Comparison of ENCODE assay signal across 25 cellular contexts in genomic region chr6:91442342-91442741, GRCh38.
DNase-seq lines count a peak whose midpoint lies in the region; ATAC-seq and TF ChIP-seq lines count a peak whose summit lies in the region.
"Had no signal": no experiment of that assay in that cellular context is flagged by ENCODE, and none has a peak within 500 bp of the region (broad histone marks: within the 10 kb centered on the region; RNA-seq: fewer than 3 reads in every experiment).

No MANE protein-coding gene starts in this region.

- H3K9me3 Mint-ChIP-seq in immature natural killer cell (peaks cover 0 to 4% (median under 1%) of the 10 kb centered on the region in 6 donors), MCF 10A (ENCODE audit: unreplicated experiment) (no peaks in the 10 kb centered on the region), progenitor cell of endocrine pancreas (ENCODE audit: low read depth) (no peaks in the 10 kb centered on the region)
- H3K9me3 Mint-ChIP-seq: T-helper 1 cell treated with Interleukin-12 subunit alpha and Interleukin-12 subunit beta and Interleukin-4 antibody, amounts not matched to agents 30 μg/mL and 1 μg/mL, for 36 hours had no signal

- no peak for DNase-seq in immature natural killer cell
- no peak for DNase-seq in MCF 10A (ENCODE audit: unreplicated experiment)
- DNase-seq in stimulated activated CD4-positive, alpha-beta T cell treated with anti-CD3 and anti-CD28 coated beads, Interleukin-2, amount 100 ng/mL, for 48 hours: no peak
- no peak for DNase-seq in progenitor cell of endocrine pancreas (ENCODE audit: low spot score, unreplicated experiment)
- DNase-seq: activated CD4-positive, alpha-beta T cell treated with anti-CD3 and anti-CD28 coated beads, Interleukin-2, amount 50 U/mL, for 48 hours; activated naive CD4-positive, alpha-beta T cell; amniotic stem cell; CD4-positive, alpha-beta memory T cell; dermis blood vessel endothelial cell; DMS53; hippocampal formation; kidney; NCI-H187 treated with DMSO at 0.1 percent for 48 hours; NCI-H446; occipital lobe; right lobe of liver; SHP77 treated with DMSO at 0.1 percent for 48 hours; stimulated activated CD4-positive, alpha-beta T cell treated with anti-CD3 and anti-CD28 coated beads, Interleukin-15, amount 100 ng/mL, for 24 hours; testis; WERI-Rb-1 had no signal

- intact Hi-C loops in MCF 10A (cut with micrococcal nuclease): no loop called here

- BruUV-seq in MCF 10A (replicated peaks; lab: Mats Ljungman, UMichigan): no TSS peak

- peak; percentile 47 for ATAC-seq in GM18511 (IDR thresholded peaks at IDR 0.05; ENCODE audit: unreplicated experiment)
- ATAC-seq in GM19463 (IDR thresholded peaks at IDR 0.05; ENCODE audit: unreplicated experiment): peak; percentile 41
- ATAC-seq in HG03354 (IDR thresholded peaks at IDR 0.05; ENCODE audit: poor library complexity, severe bottlenecking, unreplicated experiment): peak; percentile 57
- ATAC-seq: K562, right lobe of liver had no signal

- peaks cover 0 to 1% (median 0%) of the 10 kb centered on the region in 3 donors for H3K27me3 Mint-ChIP-seq in immature natural killer cell (ENCODE audit: low read depth in 3 of 3)
- no peaks in the 10 kb centered on the region for H3K27me3 Mint-ChIP-seq in MCF 10A (ENCODE audit: insufficient read depth, unreplicated experiment)
- H3K27me3 Mint-ChIP-seq in progenitor cell of endocrine pancreas: no peaks in the 10 kb centered on the region

- H3K36me3 Mint-ChIP-seq in immature natural killer cell: no peaks in the 10 kb centered on the region
- no peaks in the 10 kb centered on the region for H3K36me3 Mint-ChIP-seq in MCF 10A (ENCODE audit: insufficient read depth, unreplicated experiment)
- H3K36me3 Mint-ChIP-seq in progenitor cell of endocrine pancreas (ENCODE audit: insufficient read depth): no peaks in the 10 kb centered on the region
- H3K36me3 Mint-ChIP-seq: CD4-positive, alpha-beta memory T cell had no signal

- CTCF ChIA-PET in MCF 10A (lab: Yijun Ruan, JAX): interaction anchor here (1.2 to 1.8 kb wide), 2 partner anchors 9 to 11 kb away, joined by 6 read pairs; no protein-coding TSS in a partner anchor

- H3K4me3 Mint-ChIP-seq in immature natural killer cell (peak overlapping the region in 1 of 5 donors; percentile 4), MCF 10A (ENCODE audit: unreplicated experiment) (no peak overlapping the region), progenitor cell of endocrine pancreas (ENCODE audit: low read depth) (no peak overlapping the region)
- H3K4me3 Mint-ChIP-seq: CD4-positive, alpha-beta memory T cell; T-helper 1 cell treated with Interleukin-12 subunit alpha and Interleukin-12 subunit beta and Interleukin-4 antibody, amounts not matched to agents 30 μg/mL and 1 μg/mL, for 36 hours had no signal

- TF ChIP-seq CTCF in MCF 10A (IDR thresholded peaks at IDR 0.05; ENCODE audit: unreplicated experiment) (no peak), progenitor cell of endocrine pancreas (IDR thresholded peaks at IDR 0.05; ENCODE audit: unreplicated experiment) (no peak)

- peak overlapping the region in 4 of 6 donors; percentile 11 to 62 (median 44) for H3K27ac Mint-ChIP-seq in immature natural killer cell
- no peak overlapping the region for H3K27ac Mint-ChIP-seq in MCF 10A (ENCODE audit: low read depth, unreplicated experiment)
- no peak overlapping the region for H3K27ac Mint-ChIP-seq in progenitor cell of endocrine pancreas
- H3K27ac Mint-ChIP-seq: T-helper 1 cell treated with Interleukin-12 subunit alpha and Interleukin-12 subunit beta and Interleukin-4 antibody, amounts not matched to agents 30 μg/mL and 1 μg/mL, for 36 hours had no signal

- POLR2A ChIA-PET in MCF 10A (lab: Yijun Ruan, JAX): interaction anchor here (0.7 kb wide), 1 partner anchor 20 kb away, joined by 3 read pairs; no protein-coding TSS in a partner anchor

- peaks cover 32 to 50% of the 10 kb centered on the region in 2 donors for H3K4me1 Mint-ChIP-seq in immature natural killer cell
- peaks cover 14% of the 10 kb centered on the region for H3K4me1 Mint-ChIP-seq in MCF 10A (ENCODE audit: insufficient read depth, unreplicated experiment)
- no peaks in the 10 kb centered on the region for H3K4me1 Mint-ChIP-seq in progenitor cell of endocrine pancreas (ENCODE audit: low read depth)

Comparison
In these comparisons a context has a peak if more than half of its experiments do, and no peak if none do; other contexts are left out.
1. H3K27ac Mint-ChIP-seq: peak in immature natural killer cell (4 of 6); none in MCF 10A (single experiment) and progenitor cell of endocrine pancreas (single experiment).
2. Peak in every context shown above with its lines, with median percentiles within 50 percentile points of each other: ATAC-seq.